ENCODE assay signal across 1 cellular context in the genomic region with DNA sequence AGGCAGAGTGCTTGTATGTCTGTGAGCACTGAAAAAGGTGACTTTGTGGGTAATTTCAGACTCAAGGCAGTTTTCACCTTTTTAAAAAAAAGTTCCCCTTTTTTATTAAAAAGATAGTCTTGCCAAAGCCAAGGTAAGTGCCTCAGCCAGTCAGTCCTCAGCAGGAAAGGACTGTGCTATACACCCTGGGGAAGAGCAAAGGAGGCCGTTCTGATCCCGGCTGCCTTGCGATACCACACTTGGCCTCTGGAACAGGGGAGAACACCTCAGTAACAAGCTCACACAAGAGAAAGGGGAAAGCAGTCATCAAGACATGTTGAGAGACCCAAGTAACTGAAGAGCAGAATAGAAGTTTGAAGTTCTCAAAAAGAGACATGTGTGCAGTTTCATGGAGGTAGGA.
TF ChIP-seq lines count a peak whose summit lies in the region.

No MANE protein-coding gene starts in this region.

TF ChIP-seq in GM23338, 12 proteins besides CTCF, POLR2A, EP300 and RAD21 (continued from another document):
- TF ChIP-seq CREB1 (CRISPR knock-in tag; IDR thresholded peaks at IDR 0.05; ENCODE audit: low read depth) (no peak), NANOG (IDR thresholded peaks at IDR 0.05; ENCODE audit: borderline replicate concordance) (no peak)
